ENCODE assay signal across 8 cellular contexts in the genomic region with DNA sequence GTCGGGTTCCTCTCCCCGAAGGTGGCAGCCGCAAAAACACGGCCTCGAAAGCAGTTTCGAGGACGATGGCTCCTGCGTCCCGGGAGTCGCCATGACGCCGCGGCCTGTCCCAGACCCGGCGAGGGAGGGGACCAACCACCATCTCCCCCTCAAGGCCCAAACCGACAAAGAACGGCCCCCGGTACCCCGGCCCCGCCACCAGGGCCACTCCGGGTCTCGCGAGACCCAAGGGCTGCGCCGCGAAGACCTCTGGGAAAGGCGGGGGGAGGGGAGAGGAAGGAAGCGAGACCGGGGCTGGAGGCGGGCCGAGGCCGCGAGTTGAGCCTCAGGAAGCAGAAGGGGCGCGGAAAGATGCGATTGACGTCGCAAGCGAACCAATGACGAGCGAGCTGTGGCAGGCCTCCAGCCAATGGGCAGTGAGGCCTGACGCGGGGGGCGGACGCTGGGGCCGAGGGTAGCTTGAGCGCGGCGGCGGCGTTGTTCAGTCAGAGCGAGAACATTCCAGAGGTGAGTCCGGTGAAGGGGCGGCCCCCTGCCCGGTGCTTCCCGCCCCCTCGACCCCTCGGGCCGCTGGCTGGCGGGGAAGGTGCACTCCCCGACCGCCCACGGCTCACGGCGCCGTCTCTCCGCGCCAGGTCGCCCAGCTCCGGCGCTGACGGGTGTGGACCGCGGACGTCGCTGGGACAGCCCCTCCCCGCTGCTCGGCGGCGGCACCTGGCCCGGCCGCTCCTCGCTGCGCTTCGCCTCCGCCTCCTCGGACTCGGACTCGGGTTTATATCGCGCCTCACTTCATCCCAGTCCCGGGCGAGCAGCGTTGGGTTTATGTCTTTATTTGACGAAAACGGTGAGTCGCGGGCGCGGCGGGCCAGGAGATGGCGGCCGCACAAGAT. TPM values are rescaled to one million over a fixed set of nuclear protein-coding genes. Genes with fewer than 3 reads are reported as not detected.
A peak's percentile ranks its signal among the peaks of the same experiment; 100 is the strongest.
DNase-seq lines count a peak whose midpoint lies in the region; ATAC-seq, FAIRE-seq and TF ChIP-seq lines count a peak whose summit lies in the region.

A gene (plus strand): TSS at position 484 of the 890 bp plus-strand sequence. CDS start 1,624 bp downstream, outside the sequence.

- TF ChIP-seq CTCF in D721Med (IDR thresholded peaks at IDR 0.05; ENCODE audit: insufficient read depth, missing control alignments) (no peak), OCI-LY1 (IDR thresholded peaks at IDR 0.05; ENCODE audit: low read length) (no peak), mesothelial cell of epicardium (IDR thresholded peaks at IDR 0.05; ENCODE audit: unreplicated experiment) (no peak)

- FAIRE-seq in D721Med (lab: Jason Lieb, UNC) = no peak
- peak; percentile 85 for FAIRE-seq in endometrium (lab: Jason Lieb, UNC)

- H3F3A ChIP-seq in OCI-LY1 (ENCODE audit: insufficient read depth, low read length) = peaks cover 8% of the 10 kb centered on the region; the same call in 1 of the 2 replicates

- H3K27me3 Mint-ChIP-seq in mesothelial cell of epicardium (ENCODE audit: low read depth) = no peaks in the 10 kb centered on the region

- peak; percentile 85 for ATAC-seq in GM21447 (IDR thresholded peaks at IDR 0.05; ENCODE audit: unreplicated experiment)

- H3K9me2 ChIP-seq in OCI-LY1 (ENCODE audit: low read depth, low read length) = no peaks in the 10 kb centered on the region

- peaks cover 30% of the 10 kb centered on the region for H3K36me3 Mint-ChIP-seq in mesothelial cell of epicardium

- peaks cover 31% of the 10 kb centered on the region for H3K4me1 Mint-ChIP-seq in mesothelial cell of epicardium

- H3K9ac ChIP-seq in HUES64 (ENCODE audit: low read depth, low read length) (peak within 1 kb of the TSS; percentile 100), OCI-LY1 (ENCODE audit: low read length) (peak within 1 kb of the TSS; percentile 94)

- H3K9me3 ChIP-seq in HUES64 (ENCODE audit: insufficient read depth, low read depth, low read length) (no peaks in the 10 kb centered on the region), OCI-LY1 (ENCODE audit: low read length) (no peaks in the 10 kb centered on the region)

- WGBS in HUES64 = under 1% methylated on average over 103 of the region's 103 CpGs

- peak within 1 kb of the TSS; percentile 86 for H3K4me2 ChIP-seq in OCI-LY1 (ENCODE audit: low read length)

- H4K20me1 ChIP-seq in OCI-LY1 (ENCODE audit: insufficient read depth, low read length) = 0 out of 2 replicates have a peak, but pooled peaks cover 2% of the 10 kb centered on the region

- H3K27me3 ChIP-seq in HUES64 (ENCODE audit: insufficient read depth, low read length) = no peaks in the 10 kb centered on the region
- H3K27me3 ChIP-seq in OCI-LY1 (ENCODE audit: insufficient read depth, low read length) = no peaks in the 10 kb centered on the region

- peaks cover 15% of the 10 kb centered on the region for H3K79me2 ChIP-seq in OCI-LY1 (ENCODE audit: insufficient read depth, low read length)

- H3K27ac Mint-ChIP-seq in mesothelial cell of epicardium = peak within 1 kb of the TSS; percentile 98

- no peaks in the 10 kb centered on the region for H3K9me3 Mint-ChIP-seq in mesothelial cell of epicardium

- H3K4me3 Mint-ChIP-seq in mesothelial cell of epicardium = peak within 1 kb of the TSS; percentile 83

- H3K4me3 ChIP-seq in HUES64 (ENCODE audit: low read length) = peak within 1 kb of the TSS; percentile 89
- H3K4me3 ChIP-seq in OCI-LY1 (ENCODE audit: low read depth, low read length, poor library complexity, severe bottlenecking) = peak within 1 kb of the TSS; percentile 78

- peaks cover 42% of the 10 kb centered on the region for H3K36me3 ChIP-seq in HUES64 (ENCODE audit: insufficient read depth, low read length)
- H3K36me3 ChIP-seq in OCI-LY1 (ENCODE audit: insufficient read depth, low read length) = peaks cover 43% of the 10 kb centered on the region

- peak within 1 kb of the TSS; percentile 12; the same call in 1 of the 2 replicates for H2AFZ ChIP-seq in OCI-LY1 (ENCODE audit: low read length)

- DNase-seq in D721Med (ENCODE audit: insufficient read length, low spot score) (peak; percentile 73), mesothelial cell of epicardium (ENCODE audit: low spot score in 2 of 2, unreplicated experiment in 2 of 2) (peak; percentile 99)
- DNase-seq in activated CD8-positive, alpha-beta memory T cell treated with anti-CD3 and anti-CD28 coated beads, Interleukin-2, amount 50 U/mL, for 4 hours = peak; percentile 98
- DNase-seq in stimulated activated CD8-positive, alpha-beta memory T cell treated with anti-CD3 and anti-CD28 coated beads, Interleukin-15, amount 100 ng/mL, for 48 hours (ENCODE audit: low read depth in 2 of 2) = peak; percentile 98 to 99

- H3K27ac ChIP-seq in HUES64 (ENCODE audit: low read depth, low read length) (peak within 1 kb of the TSS; percentile 97), OCI-LY1 (ENCODE audit: low read depth, low read length, poor library complexity, severe bottlenecking) (peak within 1 kb of the TSS; percentile 66)

- peaks cover 21% of the 10 kb centered on the region for H3K4me1 ChIP-seq in HUES64 (ENCODE audit: insufficient read depth, low read length)
- H3K4me1 ChIP-seq in OCI-LY1 (ENCODE audit: insufficient read depth, low read length, severe bottlenecking) = peaks cover 24% of the 10 kb centered on the region

RNA-seq across cellular contexts. Expression of the gene that starts here (rescaled TPM):
- 269 TPM for polyA plus RNA-seq in HUES64 (2013, experiment 1 of 2)
- polyA plus RNA-seq in HUES64 (2013, experiment 2 of 2) = 257 TPM
- 242 to 256 TPM (median 248 TPM) in 3 replicates for total RNA-seq in mesothelial cell of epicardium

Comparison
In these comparisons a context has a peak if more than half of its experiments do, and no peak if none do; other contexts are left out.
1. Peak in every context shown above with its lines: DNase-seq, ATAC-seq, H3K4me3 ChIP-seq and H3K27ac ChIP-seq.